ENCODE assay signal across 14 cellular contexts in the genomic region with DNA sequence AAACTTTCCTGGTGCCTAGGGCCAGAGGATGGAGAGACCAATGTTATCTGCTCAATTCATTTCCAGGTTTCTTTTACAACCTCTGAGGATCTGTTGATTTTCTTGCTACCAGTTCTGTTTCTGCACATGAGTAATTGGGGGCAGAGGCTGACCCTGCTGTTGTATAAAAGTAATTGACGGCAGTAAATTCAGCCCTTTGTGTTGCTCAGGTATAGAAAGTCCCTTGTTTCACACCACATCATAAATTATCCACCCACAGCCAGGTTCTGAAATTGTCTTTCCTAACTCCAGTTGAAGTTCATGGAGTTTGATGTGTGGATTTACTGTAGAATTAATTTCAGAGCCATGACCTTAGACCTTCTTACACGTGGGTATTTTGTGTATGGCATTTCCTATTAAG.
"Had no signal": no experiment of that assay in that cellular context is flagged by ENCODE, and none has a peak within 500 bp of the region (broad histone marks: within the 10 kb centered on the region; RNA-seq: fewer than 3 reads in every experiment).

No MANE protein-coding gene starts in this region.

- H3K4me3 Mint-ChIP-seq: naive thymus-derived CD8-positive, alpha-beta T cell; neural crest cell; type B pancreatic cell had no signal

- H3K4me2 ChIP-seq: smooth muscle cell had no signal

- H3K9me3 Mint-ChIP-seq: neural crest cell had no signal

- H3K36me3 Mint-ChIP-seq: naive thymus-derived CD8-positive, alpha-beta T cell; type B pancreatic cell had no signal

- H3K27ac ChIP-seq: esophagus squamous epithelium, ovary had no signal

- H3K27ac Mint-ChIP-seq: naive thymus-derived CD8-positive, alpha-beta T cell; type B pancreatic cell had no signal

- DNase-seq: dermis blood vessel endothelial cell; esophagus squamous epithelium; foreskin fibroblast; mammary epithelial cell; naive thymus-derived CD8-positive, alpha-beta T cell; nucleus accumbens; ovary; right cardiac atrium; stimulated activated CD4-positive, alpha-beta T cell treated with anti-CD3 and anti-CD28 coated beads, Interleukin-2, amount 100 ng/mL, for 48 hours; stimulated activated naive CD4-positive, alpha-beta T cell treated with Interleukin-2 at 50 U/mL for 16 hours had no signal

- H3K36me3 ChIP-seq: esophagus squamous epithelium, ovary had no signal

- H3K4me1 Mint-ChIP-seq: naive thymus-derived CD8-positive, alpha-beta T cell had no signal

- H3K27me3 ChIP-seq: esophagus squamous epithelium, ovary had no signal

- H3K27me3 Mint-ChIP-seq: naive thymus-derived CD8-positive, alpha-beta T cell; type B pancreatic cell had no signal

- ATAC-seq: left lobe of liver; naive thymus-derived CD8-positive, alpha-beta T cell; right cardiac atrium had no signal

- H3K4me1 ChIP-seq: esophagus squamous epithelium had no signal

- H3K4me3 ChIP-seq: esophagus squamous epithelium, ovary, smooth muscle cell had no signal

- H3K9me3 ChIP-seq: ovary had no signal
